In genomic region chr2:224577541-224577940, GRCh38 we compare ENCODE assay signal across 17 cellular contexts. TPM values are rescaled to one million over a fixed set of nuclear protein-coding genes. Genes with fewer than 3 reads are reported as not detected.
DNase-seq lines count a peak whose midpoint lies in the region; ATAC-seq and TF ChIP-seq lines count a peak whose summit lies in the region.
"Had no signal": no experiment of that assay in that cellular context is flagged by ENCODE, and none has a peak within 500 bp of the region (broad histone marks: within the 10 kb centered on the region; RNA-seq: fewer than 3 reads in every experiment).

No MANE protein-coding gene starts in this region.

- H3K4me3 ChIP-seq in OCI-LY7 (ENCODE audit: low read depth, low read length, poor library complexity, severe bottlenecking) (peak overlapping the region; percentile 21), hepatocyte (no peak overlapping the region)

- H4K20me1 ChIP-seq in OCI-LY7 (ENCODE audit: insufficient read depth, low read length) = peaks cover 83% of the 10 kb centered on the region
- peaks cover 100% of the 10 kb centered on the region for H4K20me1 ChIP-seq in hepatocyte (ENCODE audit: insufficient read depth, poor library complexity, severe bottlenecking)

- H2AFZ ChIP-seq in OCI-LY7 (ENCODE audit: low read length) = no peak overlapping the region
- H2AFZ ChIP-seq in hepatocyte = no peak overlapping the region

- peak overlapping the region; percentile 72 for H3K4me2 ChIP-seq in OCI-LY7 (ENCODE audit: low read length)
- peak overlapping the region; percentile 3 for H3K4me2 ChIP-seq in hepatocyte

- H3K36me3 Mint-ChIP-seq in natural killer cell = no peaks in the 10 kb centered on the region
- no peaks in the 10 kb centered on the region for H3K36me3 Mint-ChIP-seq in natural killer cell treated with Interleukin-12 subunit alpha and Interleukin-12 subunit beta and Interleukin-15 and Interleukin-18, amount 100 ng/mL, for 72 hours

- TF ChIP-seq CTCF in natural killer cell (IDR thresholded peaks at IDR 0.05) (no peak), OCI-LY7 (conservative IDR thresholded peaks at IDR 0.05; ENCODE audit: low read length) (no peak), hepatocyte (IDR thresholded peaks at IDR 0.05; ENCODE audit: poor library complexity) (no peak)

- peak in 1 of 3 donors; percentile 30 for ATAC-seq in natural killer cell
- ATAC-seq in natural killer cell treated with Interleukin-12 subunit alpha and Interleukin-12 subunit beta and Interleukin-15 and Interleukin-18, amount 100 ng/mL, for 72 hours = no peak
- no peak for ATAC-seq in HG03039 (IDR thresholded peaks at IDR 0.05; ENCODE audit: unreplicated experiment)
- no peak for ATAC-seq in GM19324 (IDR thresholded peaks at IDR 0.05; ENCODE audit: low FRiP score, unreplicated experiment)
- ATAC-seq: Panc1, Right ventricle myocardium inferior had no signal

- H3K4me3 Mint-ChIP-seq in natural killer cell = no peak overlapping the region
- H3K4me3 Mint-ChIP-seq in natural killer cell treated with Interleukin-12 subunit alpha and Interleukin-12 subunit beta and Interleukin-15 and Interleukin-18, amount 100 ng/mL, for 72 hours = no peak overlapping the region
- H3K4me3 Mint-ChIP-seq: H9 had no signal

- H3K27ac ChIP-seq in OCI-LY7 (ENCODE audit: low read depth, low read length, poor library complexity, severe bottlenecking) = peak overlapping the region; percentile 12
- H3K27ac ChIP-seq in hepatocyte = no peak overlapping the region
- H3K27ac ChIP-seq: C4-2B had no signal

- DNase-seq in natural killer cell (no peak), OCI-LY7 (ENCODE audit: low spot score) (no peak), hepatocyte (ENCODE audit: low spot score) (no peak), cerebellar nuclear complex (lab: John Stamatoyannopoulos, UW) (no peak)
- no peak for DNase-seq in natural killer cell treated with Interleukin-12 subunit alpha and Interleukin-12 subunit beta and Interleukin-15 and Interleukin-18, amount 100 ng/mL, for 72 hours (ENCODE audit: low spot score)
- DNase-seq: Caco-2, DMS153, H9, NCI-H1417 treated with DMSO at 0.1 percent for 48 hours, NCI-H2029, NCI-H2171, NCI-H774 had no signal

- peaks cover 70 to 72% of the 10 kb centered on the region in 2 donors for H3K4me1 Mint-ChIP-seq in natural killer cell
- peaks cover 34 to 45% of the 10 kb centered on the region in 2 donors for H3K4me1 Mint-ChIP-seq in natural killer cell treated with Interleukin-12 subunit alpha and Interleukin-12 subunit beta and Interleukin-15 and Interleukin-18, amount 100 ng/mL, for 72 hours (ENCODE audit: low read depth in 2 of 2)

- peaks cover 8% of the 10 kb centered on the region; the same call in 1 of the 2 replicates for H3K9me3 ChIP-seq in OCI-LY7 (ENCODE audit: low read length)
- H3K9me3 ChIP-seq in hepatocyte (ENCODE audit: low read depth) = no peaks in the 10 kb centered on the region
- H3K9me3 ChIP-seq: Caco-2 had no signal

- CTCF ChIA-PET in OCI-LY7 (lab: Charles Lee; ENCODE audit: unreplicated experiment) = no interaction called here

- intact Hi-C loops in natural killer cell (cut with micrococcal nuclease) = loop anchor here (2.0 kb wide), 1 partner anchor 55 kb away; no protein-coding TSS in a partner anchor
- intact Hi-C loops in OCI-LY7 (cut with micrococcal nuclease; ENCODE audit: unreplicated experiment) = no loop called here

- peaks cover 100% of the 10 kb centered on the region for H3K4me1 ChIP-seq in OCI-LY7 (ENCODE audit: insufficient read depth, low read length, poor library complexity, severe bottlenecking)
- H3K4me1 ChIP-seq in hepatocyte (ENCODE audit: insufficient read depth) = peaks cover 12% of the 10 kb centered on the region

- peaks cover 100% of the 10 kb centered on the region for H3K79me2 ChIP-seq in OCI-LY7 (ENCODE audit: insufficient read depth, low read depth, low read length)
- peaks cover 100% of the 10 kb centered on the region for H3K79me2 ChIP-seq in hepatocyte

- H3K27me3 ChIP-seq in hepatocyte = no peaks in the 10 kb centered on the region

- no peaks in the 10 kb centered on the region for H3K9me3 Mint-ChIP-seq in natural killer cell
- no peaks in the 10 kb centered on the region for H3K9me3 Mint-ChIP-seq in natural killer cell treated with Interleukin-12 subunit alpha and Interleukin-12 subunit beta and Interleukin-15 and Interleukin-18, amount 100 ng/mL, for 72 hours
- H3K9me3 Mint-ChIP-seq: H9 had no signal

- 88% methylated on average over 2 of the region's 2 CpGs for WGBS in hepatocyte (ENCODE audit: low lambda C conversion rate, missing lambda C conversion rate)

- H3K27ac Mint-ChIP-seq in natural killer cell = peak overlapping the region; percentile 46 to 86
- H3K27ac Mint-ChIP-seq in natural killer cell treated with Interleukin-12 subunit alpha and Interleukin-12 subunit beta and Interleukin-15 and Interleukin-18, amount 100 ng/mL, for 72 hours = no peak overlapping the region
- H3K27ac Mint-ChIP-seq: H9 had no signal

- no peaks in the 10 kb centered on the region for H3K27me3 Mint-ChIP-seq in natural killer cell (ENCODE audit: low read depth in 2 of 2)
- H3K27me3 Mint-ChIP-seq in natural killer cell treated with Interleukin-12 subunit alpha and Interleukin-12 subunit beta and Interleukin-15 and Interleukin-18, amount 100 ng/mL, for 72 hours = no peaks in the 10 kb centered on the region

- POLR2A ChIA-PET in OCI-LY7 (lab: Charles Lee) = interaction anchor here (1.0 to 4.0 kb wide), 6 partner anchors 8 to 407 kb away, joined by 3 to 31 read pairs (median 4); no protein-coding TSS in a partner anchor

- H3K9me2 ChIP-seq in OCI-LY7 (ENCODE audit: insufficient read depth, low read length) (no peaks in the 10 kb centered on the region), hepatocyte (replicated peaks; ENCODE audit: insufficient read depth) (no peaks in the 10 kb centered on the region)

- BruUV-seq in OCI-LY7 (replicated peaks; lab: Mats Ljungman, UMichigan) = no TSS peak

- H3K36me3 ChIP-seq in OCI-LY7 (ENCODE audit: insufficient read depth, low read length) (peaks cover 83% of the 10 kb centered on the region), hepatocyte (replicated peaks; ENCODE audit: insufficient read depth, low read depth) (no peaks in the 10 kb centered on the region)

RNA-seq across cellular contexts. Expression of gene CUL3, which starts 7.6 kb away (rescaled TPM):
- total RNA-seq in natural killer cell (100 to 1,000 TPM; 102 to 125 (median 115) TPM), OCI-LY7 (2022) (142 and 155 TPM in 2 replicates), hepatocyte (63.9 and 79.0 TPM in 2 replicates)
- total RNA-seq in natural killer cell treated with Interleukin-12 subunit alpha and Interleukin-12 subunit beta and Interleukin-15 and Interleukin-18, amount 100 ng/mL, for 72 hours = 100 to 1,000 TPM in 1 of 2 donors, 10 to 100 TPM in 1; 86.4 to 103 TPM
- total RNA-seq in OCI-LY7 (2014; rRNA removed; shearing (Covaris generic)) = 50.6 and 56.4 TPM in 2 replicates
- 54.9 and 66.4 TPM in 2 replicates for polyA plus RNA-seq in hepatocyte

Comparison
In these comparisons a context has a peak if more than half of its experiments do, and no peak if none do; other contexts are left out.
1. H3K27ac Mint-ChIP-seq: peak in natural killer cell (2 of 2); none in natural killer cell treated with Interleukin-12 subunit alpha and Interleukin-12 subunit beta and Interleukin-15 and Interleukin-18, amount 100 ng/mL, for 72 hours (0 of 2).